ENCODE assay signal across 1 cellular context in the genomic region with DNA sequence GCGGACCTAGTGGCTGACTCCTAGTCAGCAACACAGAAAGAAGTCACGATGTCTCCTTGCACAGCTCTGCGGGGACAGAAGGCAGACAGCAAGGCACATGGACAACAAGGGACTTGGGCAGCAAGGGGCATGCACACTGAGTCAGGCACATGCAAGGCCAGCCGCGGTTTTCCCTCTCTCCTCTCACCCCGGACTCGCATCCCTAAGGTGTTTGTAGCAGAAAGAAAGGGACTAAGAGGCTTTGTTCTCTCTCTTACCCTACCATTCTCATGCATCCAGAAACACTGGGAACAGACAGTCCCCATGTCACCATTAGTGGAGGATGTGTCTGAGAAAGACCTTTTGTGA.
A peak's percentile ranks its signal among the peaks of the same experiment; 100 is the strongest.
TF ChIP-seq lines count a peak whose summit lies in the region.

No MANE protein-coding gene starts in this region.

TF ChIP-seq in HepG2, 621 proteins besides CTCF, POLR2A, EP300 and RAD21:
- TF ChIP-seq, protein P1, sequence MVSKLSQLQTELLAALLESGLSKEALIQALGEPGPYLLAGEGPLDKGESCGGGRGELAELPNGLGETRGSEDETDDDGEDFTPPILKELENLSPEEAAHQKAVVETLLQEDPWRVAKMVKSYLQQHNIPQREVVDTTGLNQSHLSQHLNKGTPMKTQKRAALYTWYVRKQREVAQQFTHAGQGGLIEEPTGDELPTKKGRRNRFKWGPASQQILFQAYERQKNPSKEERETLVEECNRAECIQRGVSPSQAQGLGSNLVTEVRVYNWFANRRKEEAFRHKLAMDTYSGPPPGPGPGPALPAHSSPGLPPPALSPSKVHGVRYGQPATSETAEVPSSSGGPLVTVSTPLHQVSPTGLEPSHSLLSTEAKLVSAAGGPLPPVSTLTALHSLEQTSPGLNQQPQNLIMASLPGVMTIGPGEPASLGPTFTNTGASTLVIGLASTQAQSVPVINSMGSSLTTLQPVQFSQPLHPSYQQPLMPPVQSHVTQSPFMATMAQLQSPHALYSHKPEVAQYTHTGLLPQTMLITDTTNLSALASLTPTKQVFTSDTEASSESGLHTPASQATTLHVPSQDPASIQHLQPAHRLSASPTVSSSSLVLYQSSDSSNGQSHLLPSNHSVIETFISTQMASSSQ (IDR thresholded peaks at IDR 0.05; ENCODE audit: low read depth): no peak
- TF ChIP-seq, protein P1 (CRISPR knock-in tag; IDR thresholded peaks at IDR 0.05; ENCODE audit: borderline replicate concordance): no peak
- TF ChIP-seq, protein P2, sequence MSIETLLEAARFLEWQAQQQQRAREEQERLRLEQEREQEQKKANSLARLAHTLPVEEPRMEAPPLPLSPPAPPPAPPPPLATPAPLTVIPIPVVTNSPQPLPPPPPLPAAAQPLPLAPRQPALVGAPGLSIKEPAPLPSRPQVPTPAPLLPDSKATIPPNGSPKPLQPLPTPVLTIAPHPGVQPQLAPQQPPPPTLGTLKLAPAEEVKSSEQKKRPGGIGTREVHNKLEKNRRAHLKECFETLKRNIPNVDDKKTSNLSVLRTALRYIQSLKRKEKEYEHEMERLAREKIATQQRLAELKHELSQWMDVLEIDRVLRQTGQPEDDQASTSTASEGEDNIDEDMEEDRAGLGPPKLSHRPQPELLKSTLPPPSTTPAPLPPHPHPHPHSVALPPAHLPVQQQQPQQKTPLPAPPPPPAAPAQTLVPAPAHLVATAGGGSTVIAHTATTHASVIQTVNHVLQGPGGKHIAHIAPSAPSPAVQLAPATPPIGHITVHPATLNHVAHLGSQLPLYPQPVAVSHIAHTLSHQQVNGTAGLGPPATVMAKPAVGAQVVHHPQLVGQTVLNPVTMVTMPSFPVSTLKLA (IDR thresholded peaks at IDR 0.05): 0 out of 2 replicates have a peak, but pooled peaks have one; percentile 6
